Comparison of ENCODE assay signal across 12 cellular contexts in the genomic region with DNA sequence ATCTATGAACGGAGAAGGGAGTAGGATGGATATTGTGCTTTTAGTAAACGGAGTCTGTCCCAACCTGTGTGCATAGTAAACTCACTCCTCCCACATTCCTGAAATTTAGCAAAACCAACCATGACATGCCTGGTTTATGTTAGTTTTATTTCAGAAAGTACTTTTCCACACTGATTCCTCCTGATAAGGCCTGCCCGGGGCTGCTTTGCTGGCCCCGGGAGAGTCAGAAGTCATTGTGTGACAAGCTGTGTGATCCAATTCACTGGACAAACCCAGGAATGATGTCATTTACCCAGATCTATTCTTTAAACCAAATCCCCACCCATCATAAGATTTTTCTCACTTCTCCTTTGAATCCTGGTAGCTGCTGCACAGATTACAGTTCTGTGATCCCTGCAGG.
DNase-seq lines count a peak whose midpoint lies in the region; ATAC-seq and TF ChIP-seq lines count a peak whose summit lies in the region.
"Had no signal": no experiment of that assay in that cellular context is flagged by ENCODE, and none has a peak within 500 bp of the region (broad histone marks: within the 10 kb centered on the region; RNA-seq: fewer than 3 reads in every experiment).

No MANE protein-coding gene starts in this region.

- peak overlapping the region; percentile 32 for H3K9ac ChIP-seq in adipocyte (ENCODE audit: low read length)
- H3K9ac ChIP-seq: BLaER1 had no signal

- no peak overlapping the region for H3K27ac ChIP-seq in OCI-LY7 (ENCODE audit: low read depth, low read length, poor library complexity, severe bottlenecking)
- H3K27ac ChIP-seq: BLaER1 had no signal

- DNase-seq in BE2C (peak; percentile 12), adipocyte (ENCODE audit: low read depth) (peak; percentile 79), Right ventricle myocardium superior (no peak), osteocyte (ENCODE audit: extremely low spot score, unreplicated experiment) (no peak), GM13977 (ENCODE audit: low spot score) (no peak), OCI-LY7 (ENCODE audit: low spot score) (no peak)
- no peak for DNase-seq in stimulated activated CD8-positive, alpha-beta memory T cell treated with anti-CD3 and anti-CD28 coated beads, Interleukin-4, amount 100 ng/mL, for 48 hours
- DNase-seq: NCI-H226 had no signal

- intact Hi-C loops in Right ventricle myocardium superior (cut with DNase I): no loop called here
- intact Hi-C loops in OCI-LY7 (cut with micrococcal nuclease; ENCODE audit: unreplicated experiment): no loop called here

- H3K9me3 ChIP-seq in BE2C: no peaks in the 10 kb centered on the region
- H3K9me3 ChIP-seq in adipocyte (ENCODE audit: control insufficient read depth, low read length): no peaks in the 10 kb centered on the region
- no peaks in the 10 kb centered on the region for H3K9me3 ChIP-seq in OCI-LY7 (ENCODE audit: low read length)
- H3K9me3 ChIP-seq: BLaER1 had no signal

- H3K4me2 ChIP-seq in OCI-LY7 (ENCODE audit: low read length): no peak overlapping the region
- H3K4me2 ChIP-seq: BLaER1 had no signal

- in situ Hi-C loops in GM13977 (cut with MboI; ENCODE audit: low pct_unique_long_range_greater_than_20kb, low sequenced_read_pairs, unreplicated experiment): no loop called here

- H3K4me1 Mint-ChIP-seq in osteocyte (ENCODE audit: unreplicated experiment): peaks cover 59% of the 10 kb centered on the region

- no TSS peak for BruUV-seq in OCI-LY7 (replicated peaks; lab: Mats Ljungman, UMichigan)

- H3K79me2 ChIP-seq in OCI-LY7 (ENCODE audit: insufficient read depth, low read depth, low read length): no peaks in the 10 kb centered on the region

- H3K9me3 Mint-ChIP-seq in osteocyte (ENCODE audit: unreplicated experiment): no peaks in the 10 kb centered on the region
- H3K9me3 Mint-ChIP-seq: activated T-helper 1 cell treated with anti-CD3 and anti-CD28 coated beads, Interleukin-12 subunit alpha, Interleukin-12 subunit beta, Interleukin-2, Interleukin-4 antibody, amounts not matched to agents 30 ng/mL and 10 ng/mL and 1 ng/mL, durations not matched to agents 14 hours and 24 hours and 36 hours had no signal

- H4K20me1 ChIP-seq in OCI-LY7 (ENCODE audit: insufficient read depth, low read length): no peaks in the 10 kb centered on the region
- H4K20me1 ChIP-seq: BLaER1 had no signal

- peak; percentile 33 for ATAC-seq in Right ventricle myocardium superior (ENCODE audit: poor library complexity)
- ATAC-seq in GM19023 (IDR thresholded peaks at IDR 0.05; ENCODE audit: unreplicated experiment): no peak
- ATAC-seq: HCT116 had no signal

- H3K27me3 Mint-ChIP-seq in osteocyte (ENCODE audit: unreplicated experiment): no peaks in the 10 kb centered on the region

- H3K4me3 ChIP-seq in BE2C (ENCODE audit: low read depth, low read length) (no peak overlapping the region), adipocyte (ENCODE audit: low read length) (peak overlapping the region; percentile 20), OCI-LY7 (ENCODE audit: low read depth, low read length, poor library complexity, severe bottlenecking) (no peak overlapping the region)
- H3K4me3 ChIP-seq: BLaER1 had no signal

- peak overlapping the region; percentile 14 for H3K4me3 Mint-ChIP-seq in osteocyte (ENCODE audit: unreplicated experiment)
- H3K4me3 Mint-ChIP-seq: activated T-helper 1 cell treated with anti-CD3 and anti-CD28 coated beads, Interleukin-12 subunit alpha, Interleukin-12 subunit beta, Interleukin-2, Interleukin-4 antibody, amounts not matched to agents 30 ng/mL and 10 ng/mL and 1 ng/mL, durations not matched to agents 14 hours and 24 hours and 36 hours had no signal

- POLR2A ChIA-PET in OCI-LY7 (lab: Charles Lee): no interaction called here

- H3K4me1 ChIP-seq in BE2C (peaks cover 12% of the 10 kb centered on the region), adipocyte (ENCODE audit: control insufficient read depth, insufficient read depth, low read length) (peaks cover 46% of the 10 kb centered on the region), OCI-LY7 (ENCODE audit: insufficient read depth, low read length, poor library complexity, severe bottlenecking) (peaks cover 9% of the 10 kb centered on the region)

- peaks cover 8% of the 10 kb centered on the region for H3K36me3 Mint-ChIP-seq in osteocyte (ENCODE audit: unreplicated experiment)

- no peak overlapping the region for H2AFZ ChIP-seq in OCI-LY7 (ENCODE audit: low read length)

- H3K9me2 ChIP-seq in OCI-LY7 (ENCODE audit: insufficient read depth, low read length): no peaks in the 10 kb centered on the region

- CTCF ChIA-PET in OCI-LY7 (lab: Charles Lee; ENCODE audit: unreplicated experiment): no interaction called here

- peak overlapping the region; percentile 93 for H3K27ac Mint-ChIP-seq in osteocyte (ENCODE audit: unreplicated experiment)
- H3K27ac Mint-ChIP-seq: activated T-helper 1 cell treated with anti-CD3 and anti-CD28 coated beads, Interleukin-12 subunit alpha, Interleukin-12 subunit beta, Interleukin-2, Interleukin-4 antibody, amounts not matched to agents 30 ng/mL and 10 ng/mL and 1 ng/mL, durations not matched to agents 14 hours and 24 hours and 36 hours had no signal

- H3K27me3 ChIP-seq in BE2C (no peaks in the 10 kb centered on the region), adipocyte (replicated peaks; ENCODE audit: control insufficient read depth, insufficient read depth, low read length) (no peaks in the 10 kb centered on the region)
- H3K27me3 ChIP-seq: BLaER1 had no signal

- H3K36me3 ChIP-seq in BE2C (no peaks in the 10 kb centered on the region), adipocyte (ENCODE audit: control insufficient read depth, insufficient read depth, low read length, severe bottlenecking) (no peaks in the 10 kb centered on the region), OCI-LY7 (ENCODE audit: insufficient read depth, low read length) (no peaks in the 10 kb centered on the region)
- H3K36me3 ChIP-seq: BLaER1 had no signal

- TF ChIP-seq CTCF in BE2C (IDR thresholded peaks at IDR 0.05; ENCODE audit: low read depth, low read length): no peak
- TF ChIP-seq CTCF in osteocyte (IDR thresholded peaks at IDR 0.05): no peak
- no peak for TF ChIP-seq CTCF in GM13977 (IDR thresholded peaks at IDR 0.05; ENCODE audit: extremely low read depth, insufficient read depth, missing control alignments)
- TF ChIP-seq CTCF in OCI-LY7 (conservative IDR thresholded peaks at IDR 0.05; ENCODE audit: low read length): no peak

Comparison
In these comparisons a context has a peak if more than half of its experiments do, and no peak if none do; other contexts are left out.
1. DNase-seq: peak in BE2C (single experiment) and adipocyte (single experiment); none in Right ventricle myocardium superior (single experiment), osteocyte (single experiment), GM13977 (single experiment), OCI-LY7 (single experiment) and stimulated activated CD8-positive, alpha-beta memory T cell treated with anti-CD3 and anti-CD28 coated beads, Interleukin-4, amount 100 ng/mL, for 48 hours (single experiment).